ENCODE assay signal across 1 cellular context in genomic region chr17:75765981-75766380, GRCh38.
TF ChIP-seq lines count a peak whose summit lies in the region.

No MANE protein-coding gene starts in this region.

TF ChIP-seq in H1, 55 proteins besides CTCF, POLR2A, EP300 and RAD21:
- no peak for TF ChIP-seq JUND (IDR thresholded peaks at IDR 0.05; ENCODE audit: low read length)
- no peak for TF ChIP-seq SAP30 (IDR thresholded peaks at IDR 0.05; ENCODE audit: insufficient read depth, insufficient replicate concordance, low read length)
- TF ChIP-seq POU5F1 (IDR thresholded peaks at IDR 0.05; ENCODE audit: low read depth, low read length): no peak
- TF ChIP-seq RXRA (IDR thresholded peaks at IDR 0.05; ENCODE audit: insufficient read depth, low read depth, low read length): no peak
- no peak for TF ChIP-seq CHD1 (IDR thresholded peaks at IDR 0.05; ENCODE audit: low read depth, low read length)
- TF ChIP-seq SUZ12 (IDR thresholded peaks at IDR 0.05; ENCODE audit: low read length): no peak
